In the genomic region with DNA sequence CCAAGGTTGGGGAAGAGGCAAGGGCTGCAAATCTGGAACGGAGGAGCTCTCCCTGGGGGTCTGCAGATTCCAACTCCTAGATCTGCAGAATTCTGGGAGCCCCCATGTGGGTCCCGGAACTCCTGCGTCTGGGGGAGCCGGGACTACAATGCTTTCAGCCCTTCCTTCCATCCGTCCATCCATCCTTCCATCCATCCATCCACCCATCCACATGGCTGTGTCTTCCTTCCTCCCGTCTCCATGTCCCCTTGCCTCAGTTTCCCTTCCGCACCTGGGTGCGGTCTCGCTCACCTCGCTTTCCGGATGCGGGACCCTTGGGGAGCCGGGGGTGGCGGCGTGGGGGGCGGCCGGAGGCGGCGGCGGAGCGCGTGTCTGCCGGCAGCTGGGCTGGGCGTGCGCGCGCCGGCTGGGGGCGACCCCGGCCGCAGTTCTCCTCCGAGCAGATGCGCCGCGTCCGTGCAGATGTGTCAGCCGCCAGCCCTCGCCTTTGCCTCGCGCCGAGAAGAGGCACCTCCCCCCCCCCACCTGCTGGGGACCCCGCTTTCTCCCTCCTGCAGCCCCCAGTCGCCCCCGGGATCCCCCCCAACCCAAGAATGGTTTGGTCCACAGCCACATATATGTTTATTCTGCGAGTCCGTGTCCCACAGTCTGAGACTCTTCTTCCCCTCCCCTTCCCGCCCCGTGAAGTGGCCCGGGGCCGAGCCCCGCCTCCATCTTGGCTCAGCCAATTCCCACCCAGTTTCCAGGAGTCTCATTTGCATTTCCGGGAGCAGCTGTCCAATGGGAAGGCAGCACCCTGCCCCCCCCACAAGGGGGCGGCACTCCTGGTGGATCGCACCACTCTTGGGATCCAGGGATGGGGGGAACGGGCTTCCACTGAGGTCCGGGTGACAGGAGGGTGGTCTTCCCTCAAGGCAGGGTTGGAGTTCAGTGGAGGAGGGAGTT, we compare ENCODE assay signal across 8 cellular contexts. TPM values are rescaled to one million over a fixed set of nuclear protein-coding genes. Genes with fewer than 3 reads are reported as not detected.
DNase-seq lines count a peak whose midpoint lies in the region; ATAC-seq and TF ChIP-seq lines count a peak whose summit lies in the region.

No MANE protein-coding gene starts in this region.

- H3K4me3 ChIP-seq in fibroblast of lung (replicated peaks in 1 of 4; ENCODE audit: control extremely low read depth in 1 of 4, insufficient read depth in 1 of 4, low read depth in 3 of 4, low read length in 4 of 4), result no peak overlapping the region
- H3K4me3 ChIP-seq in naive thymus-derived CD4-positive, alpha-beta T cell (ENCODE audit: low read length), result no peak overlapping the region

- peaks cover 15% of the 10 kb centered on the region for H3K27me3 ChIP-seq in fibroblast of lung (ENCODE audit: control insufficient read depth, insufficient read depth, low read length)
- peaks cover 3 to 22% of the 10 kb centered on the region in 2 donors for H3K27me3 ChIP-seq in naive thymus-derived CD4-positive, alpha-beta T cell (ENCODE audit: control insufficient read depth in 2 of 2, insufficient read depth in 2 of 2, low read length in 2 of 2)

- H3K36me3 ChIP-seq in fibroblast of lung (ENCODE audit: control insufficient read depth, insufficient read depth, low read length), result peaks cover 2% of the 10 kb centered on the region
- peaks cover 0 to 5% (median 0%) of the 10 kb centered on the region in 3 experiments for H3K36me3 ChIP-seq in naive thymus-derived CD4-positive, alpha-beta T cell (ENCODE audit: control insufficient read depth in 2 of 3, insufficient read depth in 3 of 3, low read length in 3 of 3)

- H3K36me3 Mint-ChIP-seq in naive thymus-derived CD4-positive, alpha-beta T cell, result peaks cover 0 to 9% (median 4%) of the 10 kb centered on the region in 5 donors

- H3K4me3 Mint-ChIP-seq in naive thymus-derived CD4-positive, alpha-beta T cell, result peak overlapping the region in 7 of 10 donors; percentile 44 to 82 (median 66)

- CTCF ChIA-PET in naive thymus-derived CD4-positive, alpha-beta T cell (lab: Charles Lee), result interaction anchor here (1.5 kb wide), 1 partner anchor 15 kb away, joined by 4 read pairs; no protein-coding TSS in a partner anchor

- no peaks in the 10 kb centered on the region for H4K20me1 ChIP-seq in fibroblast of lung (ENCODE audit: control insufficient read depth, extremely low read depth, insufficient read depth, low read length)

- no peak overlapping the region for H3K9ac ChIP-seq in fibroblast of lung (ENCODE audit: insufficient read depth, low read length)

- H3K9me3 ChIP-seq in fibroblast of lung (ENCODE audit: control insufficient read depth, insufficient read depth, low read depth, low read length), result no peaks in the 10 kb centered on the region
- H3K9me3 ChIP-seq in naive thymus-derived CD4-positive, alpha-beta T cell (ENCODE audit: control insufficient read depth in 2 of 3, low read length in 3 of 3), result no peaks in the 10 kb centered on the region

- no peak overlapping the region for H3K27ac ChIP-seq in fibroblast of lung (ENCODE audit: insufficient read depth, low read length)
- no peak overlapping the region for H3K27ac ChIP-seq in naive thymus-derived CD4-positive, alpha-beta T cell (ENCODE audit: low read depth, low read length)

- intact Hi-C loops in naive thymus-derived CD4-positive, alpha-beta T cell (cut with micrococcal nuclease), result loop anchor here in 1 of 2 donors (5.0 kb wide), 1 partner anchor 35 kb away; no protein-coding TSS in a partner anchor

- peaks cover 8 to 33% (median 19%) of the 10 kb centered on the region in 5 donors for H3K27me3 Mint-ChIP-seq in naive thymus-derived CD4-positive, alpha-beta T cell

- H2AFZ ChIP-seq in fibroblast of lung (ENCODE audit: low read length), result no peak overlapping the region

- no peaks in the 10 kb centered on the region for H3K4me1 ChIP-seq in fibroblast of lung (ENCODE audit: control insufficient read depth, extremely low read depth, insufficient read depth, low read length)
- H3K4me1 ChIP-seq in naive thymus-derived CD4-positive, alpha-beta T cell (ENCODE audit: control insufficient read depth in 2 of 2, insufficient read depth in 2 of 2, low read length in 2 of 2), result peaks cover 0 to 17% of the 10 kb centered on the region in 2 donors

- no peaks in the 10 kb centered on the region for H3K79me2 ChIP-seq in fibroblast of lung (ENCODE audit: control insufficient read depth, insufficient read depth, low read length)

- H3K9me3 Mint-ChIP-seq in naive thymus-derived CD4-positive, alpha-beta T cell, result no peaks in the 10 kb centered on the region

- H3K4me1 Mint-ChIP-seq in naive thymus-derived CD4-positive, alpha-beta T cell, result peaks cover 7 to 21% (median 15%) of the 10 kb centered on the region in 7 donors

- H3K27ac Mint-ChIP-seq in naive thymus-derived CD4-positive, alpha-beta T cell, result peak overlapping the region in 1 of 9 donors; percentile 9

- H3K4me2 ChIP-seq in fibroblast of lung (ENCODE audit: extremely low read depth, insufficient read depth, low read length), result no peak overlapping the region

- DNase-seq in NCI-H1436 (lab: John Stamatoyannopoulos, UW) (peak; percentile 85), NCI-H1436 treated with DMSO at 0.1 percent for 48 hours (lab: John Stamatoyannopoulos, UW) (no peak), NCI-H2171 treated with DMSO at 0.1 percent for 48 hours (lab: John Stamatoyannopoulos, UW) (peak; percentile 82), fibroblast of lung (ENCODE audit: low read depth in 2 of 2) (peak; percentile 65 to 73), mesenteric fat pad (ENCODE audit: low spot score) (no peak)
- peak; percentile 65 for DNase-seq in activated CD8-positive, alpha-beta memory T cell treated with anti-CD3 and anti-CD28 coated beads, Interleukin-2, amount 50 U/mL, for 48 hours
- DNase-seq in naive thymus-derived CD4-positive, alpha-beta T cell, result peak in 3 of 9 donors; percentile 25 to 48 (median 25)

- POLR2A ChIA-PET in naive thymus-derived CD4-positive, alpha-beta T cell (lab: Charles Lee), result interaction anchor here (0.7 to 0.9 kb wide), 3 partner anchors 11 to 176 kb away, joined by 3 read pairs; no protein-coding TSS in a partner anchor

- peak in 1 of 2 donors; percentile 14 for TF ChIP-seq CTCF in fibroblast of lung (conservative IDR thresholded peaks at IDR 0.05 in 1 of 2, IDR thresholded peaks at IDR 0.05 in 1 of 2; ENCODE audit: low read depth in 1 of 2, low read length in 2 of 2)

- ATAC-seq in naive thymus-derived CD4-positive, alpha-beta T cell, result peak; percentile 73
- ATAC-seq in HG03520 (IDR thresholded peaks at IDR 0.05; ENCODE audit: unreplicated experiment), result no peak

RNA-seq across cellular contexts. Expression of a gene that starts 8.8 kb away (rescaled TPM):
- total RNA-seq in fibroblast of lung, result 34.2 and 35.5 TPM in 2 replicates
- polyA plus RNA-seq in fibroblast of lung, result 24.8 and 27.7 TPM in 2 replicates
- 47.5 and 61.6 TPM in 2 replicates for polyA plus RNA-seq in fibroblast of lung (2012)
- polyA minus RNA-seq in fibroblast of lung (ENCODE audit: low replicate concordance), result 22.3 and 31.8 TPM in 2 replicates
- 10 to 100 TPM in 3 of 5 experiments, 1 to 10 TPM in 2; 5.1 to 20.1 (median 11.3) TPM for total RNA-seq in naive thymus-derived CD4-positive, alpha-beta T cell
- 10 to 100 TPM; 25.9 to 31.2 TPM for polyA plus RNA-seq in naive thymus-derived CD4-positive, alpha-beta T cell
- 53.2 TPM for total RNA-seq in mesenteric fat pad

RNA-seq across cellular contexts. Expression of a gene that starts 9.6 kb away (rescaled TPM):
- total RNA-seq in fibroblast of lung (not detected in 2 replicates), mesenteric fat pad (not detected)
- polyA plus RNA-seq in fibroblast of lung, result not detected in 2 replicates
- polyA plus RNA-seq in fibroblast of lung (2012), result not detected in 2 replicates
- polyA minus RNA-seq in fibroblast of lung (ENCODE audit: low replicate concordance), result not detected in 2 replicates
- total RNA-seq in naive thymus-derived CD4-positive, alpha-beta T cell, result not detected
- polyA plus RNA-seq in naive thymus-derived CD4-positive, alpha-beta T cell, result not detected

RNA-seq across cellular contexts. Expression of a gene that starts 11.9 kb away (rescaled TPM):
- total RNA-seq in fibroblast of lung (not detected in 2 replicates), mesenteric fat pad (not detected)
- polyA plus RNA-seq in fibroblast of lung, result not detected in 2 replicates
- not detected in 2 replicates for polyA plus RNA-seq in fibroblast of lung (2012)
- not detected in 2 replicates for polyA minus RNA-seq in fibroblast of lung (ENCODE audit: low replicate concordance)
- total RNA-seq in naive thymus-derived CD4-positive, alpha-beta T cell, result not detected
- not detected for polyA plus RNA-seq in naive thymus-derived CD4-positive, alpha-beta T cell

RNA-seq across cellular contexts. Expression of a gene that starts 23.8 kb away (rescaled TPM):
- total RNA-seq in fibroblast of lung, result 0.77 and 1.3 TPM in 2 replicates
- 0.49 and 0.86 TPM in 2 replicates for polyA plus RNA-seq in fibroblast of lung
- polyA plus RNA-seq in fibroblast of lung (2012), result 3.0 and 4.4 TPM in 2 replicates
- polyA minus RNA-seq in fibroblast of lung (ENCODE audit: low replicate concordance), result 1.1 and 1.5 TPM in 2 replicates
- 10 to 100 TPM in 2 of 5 experiments, 1 to 10 TPM in 3; 6.6 to 27.2 (median 9.0) TPM for total RNA-seq in naive thymus-derived CD4-positive, alpha-beta T cell
- polyA plus RNA-seq in naive thymus-derived CD4-positive, alpha-beta T cell, result 1 to 10 TPM in 1 of 2 donors, under 1 TPM in 1; 0.07 to 1.6 TPM
- 9.7 TPM for total RNA-seq in mesenteric fat pad

RNA-seq across cellular contexts. Expression of a gene that starts 32.3 kb away (rescaled TPM):
- total RNA-seq in fibroblast of lung (12.1 and 18.2 TPM in 2 replicates), mesenteric fat pad (7.3 TPM)
- 18.3 and 19.3 TPM in 2 replicates for polyA plus RNA-seq in fibroblast of lung
- polyA plus RNA-seq in fibroblast of lung (2012), result 36.3 and 47.2 TPM in 2 replicates
- polyA minus RNA-seq in fibroblast of lung (ENCODE audit: low replicate concordance), result 15.7 and 40.5 TPM in 2 replicates
- total RNA-seq in naive thymus-derived CD4-positive, alpha-beta T cell, result 10 to 100 TPM in 1 of 5 experiments, 1 to 10 TPM in 4; 2.7 to 12.8 (median 7.5) TPM
- polyA plus RNA-seq in naive thymus-derived CD4-positive, alpha-beta T cell, result 1 to 10 TPM; 1.7 to 3.3 TPM

Comparison
In these comparisons a context has a peak if more than half of its experiments do, and no peak if none do; other contexts are left out.
1. DNase-seq: peak in NCI-H1436 (single experiment), NCI-H2171 treated with DMSO at 0.1 percent for 48 hours (single experiment), activated CD8-positive, alpha-beta memory T cell treated with anti-CD3 and anti-CD28 coated beads, Interleukin-2, amount 50 U/mL, for 48 hours (single experiment) and fibroblast of lung (2 of 2); none in NCI-H1436 treated with DMSO at 0.1 percent for 48 hours (single experiment) and mesenteric fat pad (single experiment).